In the genomic region with DNA sequence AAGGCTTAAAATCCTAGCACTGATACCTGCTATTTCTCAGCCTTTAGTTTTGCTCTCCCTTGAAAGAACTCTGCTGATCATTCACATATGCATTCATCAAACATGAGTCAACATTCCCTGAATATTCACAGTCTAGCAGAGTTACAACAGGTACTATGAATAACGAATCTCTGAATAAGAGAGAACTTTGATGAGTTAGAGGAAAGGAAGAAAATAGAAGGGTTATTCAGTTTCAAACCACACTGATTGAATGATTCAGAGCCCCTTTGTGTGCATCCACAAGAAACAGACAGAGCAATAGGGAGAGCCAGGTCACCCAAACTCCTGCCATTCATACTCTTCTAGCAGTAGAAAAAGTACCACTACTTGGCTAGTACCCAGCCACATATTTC, we compare ENCODE assay signal across 1 cellular context.
TF ChIP-seq lines count a peak whose summit lies in the region.

No MANE protein-coding gene starts in this region.

TF ChIP-seq in GM23338, 12 proteins besides CTCF, POLR2A, EP300 and RAD21 (continued from another document):
- TF ChIP-seq, protein P1, sequence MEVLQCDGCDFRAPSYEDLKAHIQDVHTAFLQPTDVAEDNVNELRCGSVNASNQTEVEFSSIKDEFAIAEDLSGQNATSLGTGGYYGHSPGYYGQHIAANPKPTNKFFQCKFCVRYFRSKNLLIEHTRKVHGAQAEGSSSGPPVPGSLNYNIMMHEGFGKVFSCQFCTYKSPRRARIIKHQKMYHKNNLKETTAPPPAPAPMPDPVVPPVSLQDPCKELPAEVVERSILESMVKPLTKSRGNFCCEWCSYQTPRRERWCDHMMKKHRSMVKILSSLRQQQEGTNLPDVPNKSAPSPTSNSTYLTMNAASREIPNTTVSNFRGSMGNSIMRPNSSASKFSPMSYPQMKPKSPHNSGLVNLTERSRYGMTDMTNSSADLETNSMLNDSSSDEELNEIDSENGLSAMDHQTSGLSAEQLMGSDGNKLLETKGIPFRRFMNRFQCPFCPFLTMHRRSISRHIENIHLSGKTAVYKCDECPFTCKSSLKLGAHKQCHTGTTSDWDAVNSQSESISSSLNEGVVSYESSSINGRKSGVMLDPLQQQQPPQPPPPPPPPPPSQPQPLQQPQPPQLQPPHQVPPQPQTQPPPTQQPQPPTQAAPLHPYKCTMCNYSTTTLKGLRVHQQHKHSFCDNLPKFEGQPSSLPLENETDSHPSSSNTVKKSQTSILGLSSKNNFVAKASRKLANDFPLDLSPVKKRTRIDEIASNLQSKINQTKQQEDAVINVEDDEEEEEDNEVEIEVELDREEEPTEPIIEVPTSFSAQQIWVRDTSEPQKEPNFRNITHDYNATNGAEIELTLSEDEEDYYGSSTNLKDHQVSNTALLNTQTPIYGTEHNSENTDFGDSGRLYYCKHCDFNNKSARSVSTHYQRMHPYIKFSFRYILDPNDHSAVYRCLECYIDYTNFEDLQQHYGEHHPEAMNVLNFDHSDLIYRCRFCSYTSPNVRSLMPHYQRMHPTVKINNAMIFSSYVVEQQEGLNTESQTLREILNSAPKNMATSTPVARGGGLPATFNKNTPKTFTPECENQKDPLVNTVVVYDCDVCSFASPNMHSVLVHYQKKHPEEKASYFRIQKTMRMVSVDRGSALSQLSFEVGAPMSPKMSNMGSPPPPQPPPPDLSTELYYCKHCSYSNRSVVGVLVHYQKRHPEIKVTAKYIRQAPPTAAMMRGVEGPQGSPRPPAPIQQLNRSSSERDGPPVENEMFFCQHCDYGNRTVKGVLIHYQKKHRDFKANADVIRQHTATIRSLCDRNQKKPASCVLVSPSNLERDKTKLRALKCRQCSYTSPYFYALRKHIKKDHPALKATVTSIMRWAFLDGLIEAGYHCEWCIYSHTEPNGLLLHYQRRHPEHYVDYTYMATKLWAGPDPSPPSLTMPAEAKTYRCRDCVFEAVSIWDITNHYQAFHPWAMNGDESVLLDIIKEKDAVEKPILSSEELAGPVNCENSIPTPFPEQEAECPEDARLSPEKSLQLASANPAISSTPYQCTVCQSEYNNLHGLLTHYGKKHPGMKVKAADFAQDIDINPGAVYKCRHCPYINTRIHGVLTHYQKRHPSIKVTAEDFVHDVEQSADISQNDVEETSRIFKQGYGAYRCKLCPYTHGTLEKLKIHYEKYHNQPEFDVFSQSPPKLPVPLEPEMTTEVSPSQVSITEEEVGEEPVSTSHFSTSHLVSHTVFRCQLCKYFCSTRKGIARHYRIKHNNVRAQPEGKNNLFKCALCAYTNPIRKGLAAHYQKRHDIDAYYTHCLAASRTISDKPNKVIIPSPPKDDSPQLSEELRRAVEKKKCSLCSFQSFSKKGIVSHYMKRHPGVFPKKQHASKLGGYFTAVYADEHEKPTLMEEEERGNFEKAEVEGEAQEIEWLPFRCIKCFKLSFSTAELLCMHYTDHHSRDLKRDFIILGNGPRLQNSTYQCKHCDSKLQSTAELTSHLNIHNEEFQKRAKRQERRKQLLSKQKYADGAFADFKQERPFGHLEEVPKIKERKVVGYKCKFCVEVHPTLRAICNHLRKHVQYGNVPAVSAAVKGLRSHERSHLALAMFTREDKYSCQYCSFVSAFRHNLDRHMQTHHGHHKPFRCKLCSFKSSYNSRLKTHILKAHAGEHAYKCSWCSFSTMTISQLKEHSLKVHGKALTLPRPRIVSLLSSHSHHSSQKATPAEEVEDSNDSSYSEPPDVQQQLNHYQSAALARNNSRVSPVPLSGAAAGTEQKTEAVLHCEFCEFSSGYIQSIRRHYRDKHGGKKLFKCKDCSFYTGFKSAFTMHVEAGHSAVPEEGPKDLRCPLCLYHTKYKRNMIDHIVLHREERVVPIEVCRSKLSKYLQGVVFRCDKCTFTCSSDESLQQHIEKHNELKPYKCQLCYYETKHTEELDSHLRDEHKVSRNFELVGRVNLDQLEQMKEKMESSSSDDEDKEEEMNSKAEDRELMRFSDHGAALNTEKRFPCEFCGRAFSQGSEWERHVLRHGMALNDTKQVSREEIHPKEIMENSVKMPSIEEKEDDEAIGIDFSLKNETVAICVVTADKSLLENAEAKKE (CRISPR knock-in tag; IDR thresholded peaks at IDR 0.05), result no peak
- no peak for TF ChIP-seq EZH2phosphoT487 (IDR thresholded peaks at IDR 0.05; ENCODE audit: unreplicated experiment)
- no peak for TF ChIP-seq NANOG (IDR thresholded peaks at IDR 0.05; ENCODE audit: borderline replicate concordance)
- TF ChIP-seq CREB1 (CRISPR knock-in tag; IDR thresholded peaks at IDR 0.05; ENCODE audit: low read depth), result no peak
- TF ChIP-seq ZNF114 (CRISPR knock-in tag; IDR thresholded peaks at IDR 0.05), result no peak
- TF ChIP-seq EZH2 (IDR thresholded peaks at IDR 0.05; ENCODE audit: low read depth, unreplicated experiment), result no peak
TF ChIP-seq in GM23338: peak in this region for 0.
